Comparison of ENCODE assay signal across 1 cellular context in genomic region chr11:114176321-114176720, GRCh38.
TF ChIP-seq lines count a peak whose summit lies in the region.

No MANE protein-coding gene starts in this region.

TF ChIP-seq in HepG2, 621 proteins besides CTCF, POLR2A, EP300 and RAD21 (continued from another document):
- no peak for TF ChIP-seq ZNF704 (CRISPR knock-in tag; IDR thresholded peaks at IDR 0.05; ENCODE audit: borderline replicate concordance)
- TF ChIP-seq ZNF558 (CRISPR knock-in tag; IDR thresholded peaks at IDR 0.05; ENCODE audit: borderline replicate concordance): no peak
- TF ChIP-seq ZMYM2 (CRISPR knock-in tag; IDR thresholded peaks at IDR 0.05): no peak
- no peak for TF ChIP-seq POLR2AphosphoS5 (IDR thresholded peaks at IDR 0.05; ENCODE audit: low read depth, low read length)
- no peak for TF ChIP-seq RELA (CRISPR knock-in tag; IDR thresholded peaks at IDR 0.05)
- no peak for TF ChIP-seq ZFX (CRISPR knock-in tag; IDR thresholded peaks at IDR 0.05; ENCODE audit: low read depth)
- no peak for TF ChIP-seq ZNF33B (CRISPR knock-in tag; IDR thresholded peaks at IDR 0.05)
- TF ChIP-seq ELK4 (CRISPR knock-in tag; IDR thresholded peaks at IDR 0.05; ENCODE audit: borderline replicate concordance): no peak
- no peak for TF ChIP-seq ETV6 (CRISPR knock-in tag; conservative IDR thresholded peaks at IDR 0.05)
